ENCODE assay signal across 15 cellular contexts in the genomic region with DNA sequence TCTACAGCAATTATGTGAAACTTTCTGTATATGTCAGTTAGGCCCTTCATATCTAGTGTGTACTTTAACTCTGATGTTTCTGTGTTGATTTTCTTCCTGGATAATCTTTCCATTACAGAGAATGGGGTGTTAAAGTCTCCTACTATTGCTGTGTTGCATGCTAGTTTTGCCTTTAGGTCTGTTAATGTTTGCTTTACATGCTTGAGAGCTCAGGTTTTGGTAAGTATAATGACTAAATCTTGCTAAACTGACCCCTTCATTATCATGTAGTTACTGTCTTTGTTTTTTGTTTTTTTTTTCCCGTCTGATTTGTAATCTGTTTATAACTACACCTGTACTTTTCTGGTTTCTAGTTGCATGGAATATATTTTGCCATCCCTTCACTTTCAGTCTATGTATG.
DNase-seq lines count a peak whose midpoint lies in the region; ATAC-seq and TF ChIP-seq lines count a peak whose summit lies in the region.
"Had no signal": no experiment of that assay in that cellular context is flagged by ENCODE, and none has a peak within 500 bp of the region (broad histone marks: within the 10 kb centered on the region; RNA-seq: fewer than 3 reads in every experiment).

No MANE protein-coding gene starts in this region.

- ATAC-seq in GM18909 (IDR thresholded peaks at IDR 0.05; ENCODE audit: poor library complexity, unreplicated experiment) (peak; percentile 71), GM23338 (no peak), HG03432 (IDR thresholded peaks at IDR 0.05; ENCODE audit: unreplicated experiment) (peak; percentile 55)
- ATAC-seq in stimulated activated naive CD8-positive, alpha-beta T cell treated with anti-CD3 and anti-CD28 coated beads, Interleukin-15, Interleukin-2, amounts not matched to agents 100 U/mL and 50 U/mL, for 24 hours: no peak
- ATAC-seq: activated T-helper 17 cell treated with anti-CD3 and anti-CD28 coated beads, Interleukin-2, amount 50 U/mL, for 72 hours; effector memory CD8-positive, alpha-beta T cell; gastroesophageal sphincter; natural killer cell treated with Interleukin-12 subunit alpha and Interleukin-12 subunit beta and Interleukin-15 and Interleukin-18, amount 100 ng/mL, for 72 hours had no signal

- H3K4me1 Mint-ChIP-seq in GM23338 (peaks cover 2% of the 10 kb centered on the region; the same call in 2 of the 3 replicates), nephron (no peaks in the 10 kb centered on the region)
- H3K4me1 Mint-ChIP-seq: activated T-helper 17 cell treated with anti-CD3 and anti-CD28 coated beads, Interleukin-2, amount 50 U/mL, for 72 hours had no signal

- no peaks in the 10 kb centered on the region for H3K79me2 ChIP-seq in GM23338 (replicated peaks; ENCODE audit: insufficient read depth)

- no peak overlapping the region for H3K4me3 ChIP-seq in GM23338
- H3K4me3 ChIP-seq: gastroesophageal sphincter, sigmoid colon had no signal

- no peak overlapping the region for H3K4me2 ChIP-seq in GM23338

- no peaks in the 10 kb centered on the region for H3K27me3 ChIP-seq in GM23338 (ENCODE audit: insufficient read depth)
- H3K27me3 ChIP-seq: gastroesophageal sphincter, sigmoid colon had no signal

- H3K27ac ChIP-seq in GM23338 (ENCODE audit: low read depth): no peak overlapping the region
- H3K27ac ChIP-seq: C4-2B, gastroesophageal sphincter, sigmoid colon had no signal

- no peaks in the 10 kb centered on the region for H3F3A ChIP-seq in GM23338 (replicated peaks; ENCODE audit: low read depth)

- H3K36me3 Mint-ChIP-seq in GM23338 (ENCODE audit: low read depth): peaks cover 12% of the 10 kb centered on the region; the same call in 1 of the 3 replicates
- no peaks in the 10 kb centered on the region for H3K36me3 Mint-ChIP-seq in nephron (ENCODE audit: low read depth)
- H3K36me3 Mint-ChIP-seq: brain; natural killer cell treated with Interleukin-12 subunit alpha and Interleukin-12 subunit beta and Interleukin-15 and Interleukin-18, amount 100 ng/mL, for 72 hours had no signal

- no peak overlapping the region for H2AFZ ChIP-seq in GM23338

- H3K27me3 Mint-ChIP-seq in GM23338 (ENCODE audit: insufficient read depth, low read depth, poor library complexity) (no peaks in the 10 kb centered on the region), nephron (ENCODE audit: low read depth) (no peaks in the 10 kb centered on the region)
- H3K27me3 Mint-ChIP-seq: brain; effector memory CD8-positive, alpha-beta T cell; natural killer cell treated with Interleukin-12 subunit alpha and Interleukin-12 subunit beta and Interleukin-15 and Interleukin-18, amount 100 ng/mL, for 72 hours had no signal

- no peaks in the 10 kb centered on the region for H3K36me3 ChIP-seq in GM23338 (ENCODE audit: insufficient read depth)
- H3K36me3 ChIP-seq: gastroesophageal sphincter, sigmoid colon had no signal

- H3K4me1 ChIP-seq in GM23338 (ENCODE audit: insufficient read depth): no peaks in the 10 kb centered on the region
- H3K4me1 ChIP-seq: gastroesophageal sphincter, sigmoid colon had no signal

- no peak overlapping the region for H3K4me3 Mint-ChIP-seq in GM23338
- H3K4me3 Mint-ChIP-seq in nephron: peak overlapping the region in 1 of 3 experiments; percentile 20
- H3K4me3 Mint-ChIP-seq: activated T-helper 17 cell treated with anti-CD3 and anti-CD28 coated beads, Interleukin-2, amount 50 U/mL, for 72 hours; brain; effector memory CD8-positive, alpha-beta T cell; natural killer cell treated with Interleukin-12 subunit alpha and Interleukin-12 subunit beta and Interleukin-15 and Interleukin-18, amount 100 ng/mL, for 72 hours had no signal

- H3K9me3 Mint-ChIP-seq in GM23338 (peaks cover 12% of the 10 kb centered on the region), nephron (peaks cover 4% of the 10 kb centered on the region)
- H3K9me3 Mint-ChIP-seq: effector memory CD8-positive, alpha-beta T cell had no signal

- H4K20me1 ChIP-seq in GM23338 (replicated peaks; ENCODE audit: insufficient read depth): no peaks in the 10 kb centered on the region

- DNase-seq in GM23338 (ENCODE audit: low spot score) (no peak), NAMALWA (ENCODE audit: low spot score) (no peak), AG08395 (ENCODE audit: low spot score) (no peak)
- DNase-seq in activated CD4-positive, CD25-positive, alpha-beta regulatory T cell treated with anti-CD3 and anti-CD28 coated beads, Interleukin-2, amount 50 U/mL, for 72 hours: no peak
- no peak for DNase-seq in stimulated activated naive CD8-positive, alpha-beta T cell treated with anti-CD3 and anti-CD28 coated beads, Interleukin-15, Interleukin-2, amounts not matched to agents 100 U/mL and 50 U/mL, for 24 hours
- DNase-seq: effector memory CD8-positive, alpha-beta T cell; sigmoid colon had no signal

- TF ChIP-seq CTCF in GM23338 (conservative IDR thresholded peaks at IDR 0.05; ENCODE audit: low read depth in 2 of 2) (no peak), nephron (IDR thresholded peaks at IDR 0.05; ENCODE audit: unreplicated experiment in 3 of 3) (no peak)

- H3K9me2 ChIP-seq in GM23338 (ENCODE audit: insufficient read depth): peaks cover 8% of the 10 kb centered on the region; the same call in 1 of the 2 replicates

- H3K27ac Mint-ChIP-seq in GM23338 (peak overlapping the region; percentile 5; the same call in 1 of the 2 replicates), nephron (peak overlapping the region; percentile 49 to 89 (median 80))
- H3K27ac Mint-ChIP-seq: activated T-helper 17 cell treated with anti-CD3 and anti-CD28 coated beads, Interleukin-2, amount 50 U/mL, for 72 hours; brain; effector memory CD8-positive, alpha-beta T cell; natural killer cell treated with Interleukin-12 subunit alpha and Interleukin-12 subunit beta and Interleukin-15 and Interleukin-18, amount 100 ng/mL, for 72 hours had no signal

TF ChIP-seq in GM23338, 12 proteins besides CTCF, POLR2A, EP300 and RAD21 (continues in another document):
- TF ChIP-seq CREB1 (CRISPR knock-in tag; IDR thresholded peaks at IDR 0.05; ENCODE audit: low read depth) (no peak), JUNB (IDR thresholded peaks at IDR 0.05; ENCODE audit: unreplicated experiment) (no peak), POLR2AphosphoS5 (IDR thresholded peaks at IDR 0.05; ENCODE audit: low read depth) (no peak), STAT1 (IDR thresholded peaks at IDR 0.05; ENCODE audit: unreplicated experiment) (no peak), ZNF114 (CRISPR knock-in tag; IDR thresholded peaks at IDR 0.05) (no peak), EZH2 (IDR thresholded peaks at IDR 0.05; ENCODE audit: low read depth, unreplicated experiment) (no peak)
- TF ChIP-seq, protein P1, sequence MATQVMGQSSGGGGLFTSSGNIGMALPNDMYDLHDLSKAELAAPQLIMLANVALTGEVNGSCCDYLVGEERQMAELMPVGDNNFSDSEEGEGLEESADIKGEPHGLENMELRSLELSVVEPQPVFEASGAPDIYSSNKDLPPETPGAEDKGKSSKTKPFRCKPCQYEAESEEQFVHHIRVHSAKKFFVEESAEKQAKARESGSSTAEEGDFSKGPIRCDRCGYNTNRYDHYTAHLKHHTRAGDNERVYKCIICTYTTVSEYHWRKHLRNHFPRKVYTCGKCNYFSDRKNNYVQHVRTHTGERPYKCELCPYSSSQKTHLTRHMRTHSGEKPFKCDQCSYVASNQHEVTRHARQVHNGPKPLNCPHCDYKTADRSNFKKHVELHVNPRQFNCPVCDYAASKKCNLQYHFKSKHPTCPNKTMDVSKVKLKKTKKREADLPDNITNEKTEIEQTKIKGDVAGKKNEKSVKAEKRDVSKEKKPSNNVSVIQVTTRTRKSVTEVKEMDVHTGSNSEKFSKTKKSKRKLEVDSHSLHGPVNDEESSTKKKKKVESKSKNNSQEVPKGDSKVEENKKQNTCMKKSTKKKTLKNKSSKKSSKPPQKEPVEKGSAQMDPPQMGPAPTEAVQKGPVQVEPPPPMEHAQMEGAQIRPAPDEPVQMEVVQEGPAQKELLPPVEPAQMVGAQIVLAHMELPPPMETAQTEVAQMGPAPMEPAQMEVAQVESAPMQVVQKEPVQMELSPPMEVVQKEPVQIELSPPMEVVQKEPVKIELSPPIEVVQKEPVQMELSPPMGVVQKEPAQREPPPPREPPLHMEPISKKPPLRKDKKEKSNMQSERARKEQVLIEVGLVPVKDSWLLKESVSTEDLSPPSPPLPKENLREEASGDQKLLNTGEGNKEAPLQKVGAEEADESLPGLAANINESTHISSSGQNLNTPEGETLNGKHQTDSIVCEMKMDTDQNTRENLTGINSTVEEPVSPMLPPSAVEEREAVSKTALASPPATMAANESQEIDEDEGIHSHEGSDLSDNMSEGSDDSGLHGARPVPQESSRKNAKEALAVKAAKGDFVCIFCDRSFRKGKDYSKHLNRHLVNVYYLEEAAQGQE (IDR thresholded peaks at IDR 0.05; ENCODE audit: unreplicated experiment): no peak
- TF ChIP-seq, protein P2, sequence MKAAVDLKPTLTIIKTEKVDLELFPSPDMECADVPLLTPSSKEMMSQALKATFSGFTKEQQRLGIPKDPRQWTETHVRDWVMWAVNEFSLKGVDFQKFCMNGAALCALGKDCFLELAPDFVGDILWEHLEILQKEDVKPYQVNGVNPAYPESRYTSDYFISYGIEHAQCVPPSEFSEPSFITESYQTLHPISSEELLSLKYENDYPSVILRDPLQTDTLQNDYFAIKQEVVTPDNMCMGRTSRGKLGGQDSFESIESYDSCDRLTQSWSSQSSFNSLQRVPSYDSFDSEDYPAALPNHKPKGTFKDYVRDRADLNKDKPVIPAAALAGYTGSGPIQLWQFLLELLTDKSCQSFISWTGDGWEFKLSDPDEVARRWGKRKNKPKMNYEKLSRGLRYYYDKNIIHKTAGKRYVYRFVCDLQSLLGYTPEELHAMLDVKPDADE (IDR thresholded peaks at IDR 0.05): no peak

Comparison
In these comparisons a context has a peak if more than half of its experiments do, and no peak if none do; other contexts are left out.
1. ATAC-seq: peak in GM18909 (single experiment) and HG03432 (single experiment); none in GM23338 (single experiment) and stimulated activated naive CD8-positive, alpha-beta T cell treated with anti-CD3 and anti-CD28 coated beads, Interleukin-15, Interleukin-2, amounts not matched to agents 100 U/mL and 50 U/mL, for 24 hours (single experiment).